8 cellular contexts compared by ENCODE assay signal in the genomic region with DNA sequence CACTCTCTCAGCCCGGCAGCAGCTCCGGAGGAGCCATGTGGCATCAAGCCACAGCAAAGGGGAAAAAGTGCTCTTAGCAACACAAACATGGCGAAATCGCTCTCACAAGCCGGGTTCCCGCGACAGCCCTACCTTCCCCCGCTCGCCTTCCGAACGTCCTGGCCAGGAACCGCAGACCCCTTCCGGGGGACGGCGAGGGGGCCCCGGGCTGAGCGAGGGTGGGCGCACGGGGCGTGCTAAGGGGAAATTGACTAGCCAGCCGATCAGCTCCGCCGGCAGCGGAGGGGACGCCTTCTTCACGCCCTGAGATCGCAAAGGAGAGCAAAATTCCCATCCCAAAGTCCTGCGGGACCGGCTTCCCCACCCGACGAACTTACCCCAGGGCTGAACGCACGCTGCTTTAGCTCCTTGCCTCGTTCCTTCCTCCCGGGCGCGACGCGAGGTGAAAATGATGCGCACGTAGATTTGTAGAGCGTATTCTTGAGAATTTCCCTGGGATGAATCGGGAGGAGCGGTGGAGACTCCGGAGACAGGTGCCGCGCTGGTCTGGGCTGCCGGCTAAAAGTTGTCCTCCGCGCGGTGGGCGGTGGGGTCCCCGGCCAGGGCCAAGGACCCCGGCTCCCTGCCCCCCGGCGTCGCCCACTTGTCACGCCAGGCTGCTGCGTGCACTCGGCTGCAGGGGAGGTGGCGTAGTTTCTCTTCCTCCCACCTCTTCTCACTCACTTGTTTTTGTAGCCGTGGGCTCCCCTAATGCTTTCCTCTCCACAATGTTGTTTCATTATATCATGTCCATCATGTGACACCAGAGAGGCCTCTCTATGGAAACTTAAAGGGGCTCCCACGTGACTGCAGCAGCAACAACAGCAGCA.
A peak's percentile ranks its signal among the peaks of the same experiment; 100 is the strongest.
DNase-seq lines count a peak whose midpoint lies in the region; ATAC-seq and TF ChIP-seq lines count a peak whose summit lies in the region.

No MANE protein-coding gene starts in this region.

- H3K9me3 ChIP-seq in AG04450 (ENCODE audit: control insufficient read depth, insufficient read depth, low read length): no peaks in the 10 kb centered on the region; the same call in 1 of the 2 replicates

- POLR2A ChIA-PET in AG04450 (lab: Yijun Ruan, JAX): interaction anchor here (0.5 to 1.9 kb wide), 7 partner anchors 39 to 394 kb away, joined by 3 to 8 read pairs (median 4); a partner anchor contains a TSS

- H3K4me3 Mint-ChIP-seq in chondrocyte (ENCODE audit: unreplicated experiment): peak overlapping the region; percentile 97

- DNase-seq in AG04450 (ENCODE audit: low read depth, low spot score) (no peak), NCI-H2196 (lab: John Stamatoyannopoulos, UW; ENCODE audit: unreplicated experiment) (peak; percentile 68), chondrocyte (ENCODE audit: low spot score) (no peak)
- DNase-seq in activated CD4-positive, alpha-beta T cell treated with anti-CD3 and anti-CD28 coated beads for 1 hour: peak; percentile 57
- DNase-seq in stimulated activated CD4-positive, alpha-beta T cell treated with anti-CD3 and anti-CD28 coated beads, Interleukin-1b, Interleukin-23, amount 100 ng/mL, for 4 hours (ENCODE audit: low read depth in 2 of 2): peak; percentile 51 to 56

- H3K27me3 Mint-ChIP-seq in chondrocyte (ENCODE audit: low read depth): no peaks in the 10 kb centered on the region

- peaks cover 57% of the 10 kb centered on the region for H3K4me1 Mint-ChIP-seq in chondrocyte (ENCODE audit: low read depth)

- ATAC-seq in HG03045 (IDR thresholded peaks at IDR 0.05; ENCODE audit: unreplicated experiment): peak; percentile 45

- H3K27me3 ChIP-seq in AG04450 (ENCODE audit: control insufficient read depth, insufficient read depth, low read length) (no peaks in the 10 kb centered on the region), layer of hippocampus (ENCODE audit: control insufficient read depth, insufficient read depth, low read length) (no peaks in the 10 kb centered on the region)

- H3K9me3 Mint-ChIP-seq in chondrocyte (ENCODE audit: low read depth): no peaks in the 10 kb centered on the region

- H3K27ac ChIP-seq in AG04450 (ENCODE audit: low read depth, low read length) (peak overlapping the region; percentile 95), layer of hippocampus (ENCODE audit: low read depth, low read length) (peak overlapping the region; percentile 99)

- no peaks in the 10 kb centered on the region for H3K36me3 Mint-ChIP-seq in chondrocyte (ENCODE audit: low read depth)

- H3K4me3 ChIP-seq in AG04450 (ENCODE audit: low read depth, low read length): peak overlapping the region; percentile 72

- peak overlapping the region; percentile 98 for H3K27ac Mint-ChIP-seq in chondrocyte (ENCODE audit: unreplicated experiment)

- TF ChIP-seq POLR2A in GM18526 (IDR thresholded peaks at IDR 0.05; ENCODE audit: extremely low read depth, insufficient read length): peak; percentile 58

- CTCF ChIA-PET in AG04450 (lab: Charles Lee): interaction anchor here (0.7 kb wide), 1 partner anchor 39 kb away, joined by 3 read pairs; no protein-coding TSS in a partner anchor

- no peak for TF ChIP-seq CTCF in AG04450 (IDR thresholded peaks at IDR 0.05; ENCODE audit: low read depth, low read length)
- no peak for TF ChIP-seq CTCF in chondrocyte (IDR thresholded peaks at IDR 0.05)

Comparison
In these comparisons a context has a peak if more than half of its experiments do, and no peak if none do; other contexts are left out.
1. DNase-seq: peak in NCI-H2196 (single experiment), activated CD4-positive, alpha-beta T cell treated with anti-CD3 and anti-CD28 coated beads for 1 hour (single experiment) and stimulated activated CD4-positive, alpha-beta T cell treated with anti-CD3 and anti-CD28 coated beads, Interleukin-1b, Interleukin-23, amount 100 ng/mL, for 4 hours (2 of 2); none in AG04450 (single experiment) and chondrocyte (single experiment).